ENCODE assay signal across 8 cellular contexts in the genomic region with DNA sequence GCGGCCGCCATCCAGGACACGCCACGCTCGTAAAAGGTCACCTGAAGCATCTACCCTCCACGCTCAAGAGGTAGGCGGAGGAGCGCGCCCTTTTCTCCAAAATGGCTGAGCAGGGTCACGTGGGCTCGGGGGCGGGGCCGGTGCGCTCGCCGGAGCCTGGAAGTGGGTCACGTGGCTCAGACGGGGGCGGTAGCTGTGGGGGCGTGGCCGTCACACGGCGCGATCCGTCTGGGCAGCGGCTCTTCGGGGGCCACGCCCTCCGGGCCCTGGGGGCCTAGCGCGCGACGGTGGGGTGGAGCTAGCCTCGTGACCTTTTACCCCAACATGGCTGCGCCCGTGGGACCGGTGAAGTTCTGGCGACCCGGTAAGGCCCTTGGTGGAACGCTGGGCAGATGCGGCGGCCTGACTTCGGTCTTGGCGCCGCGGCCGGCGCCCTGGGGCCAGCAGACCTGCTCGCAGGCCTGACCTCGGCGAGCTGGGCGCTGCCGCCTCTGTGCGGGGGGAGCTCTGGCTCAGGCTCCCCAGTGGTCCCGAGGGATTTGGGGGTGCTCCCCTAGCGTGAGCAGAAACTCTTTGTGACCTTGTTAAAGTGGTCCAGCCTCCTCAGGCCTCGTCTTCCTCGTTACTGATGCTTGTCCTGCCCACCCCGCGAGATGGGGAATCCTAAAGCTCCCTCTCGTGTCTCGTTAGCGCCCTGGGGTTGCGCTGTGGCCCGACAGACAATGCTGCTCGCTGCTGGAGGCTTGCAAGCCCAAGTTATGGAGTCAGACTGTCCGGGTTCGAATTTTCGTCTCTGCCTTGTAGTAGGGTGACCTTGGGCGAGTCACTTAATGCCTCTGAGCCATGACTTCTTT. TPM values are rescaled to one million over a fixed set of nuclear protein-coding genes. Genes with fewer than 3 reads are reported as not detected.
DNase-seq lines count a peak whose midpoint lies in the region; ATAC-seq and TF ChIP-seq lines count a peak whose summit lies in the region.

DHX35 (plus strand) TSS at position 301 of the 854 bp plus-strand sequence; CDS start at position 325, 24 bp downstream.

- peak within 1 kb of the TSS; percentile 86 for H3K27ac ChIP-seq in cingulate gyrus (ENCODE audit: low read depth, low read length)
- H3K27ac ChIP-seq in layer of hippocampus (ENCODE audit: low read depth, low read length) = peak within 1 kb of the TSS; percentile 79

- POLR2A ChIA-PET in BJ (lab: Charles Lee) = no interaction called here

- DNase-seq in BJ (ENCODE audit: low read depth) (peak; percentile 73), GM19238 (ENCODE audit: insufficient read length, low spot score) (peak; percentile 97), NCI-H524 (lab: John Stamatoyannopoulos, UW) (peak; percentile 97 to 98)
- peak; percentile 97 to 98 for DNase-seq in activated CD4-positive, alpha-beta T cell treated with anti-CD3 and anti-CD28 coated beads for 4 hours
- DNase-seq in stimulated activated CD4-positive, alpha-beta T cell treated with anti-CD3 and anti-CD28 coated beads, Interleukin-1b, Interleukin-23, amount 100 ng/mL, for 4 hours (ENCODE audit: low read depth in 2 of 2) = peak; percentile 98 to 99

- ATAC-seq in HG03442 (IDR thresholded peaks at IDR 0.05; ENCODE audit: unreplicated experiment) = peak; percentile 94

- peak; percentile 49 for TF ChIP-seq CTCF in BJ (IDR thresholded peaks at IDR 0.05; ENCODE audit: insufficient read depth, low read depth, low read length)

- H3K4me3 ChIP-seq in BJ (ENCODE audit: low read depth, low read length) = peak within 1 kb of the TSS; percentile 87

- CTCF ChIA-PET in BJ (lab: Yijun Ruan, JAX) = interaction anchor here (0.8 to 3.0 kb wide), 11 partner anchors 11 to 88 kb away, joined by 3 to 11 read pairs (median 3); partner anchors contain the start of gene FAM83D

- H3K27me3 ChIP-seq in BJ (ENCODE audit: control insufficient read depth, insufficient read depth, low read length) (no peaks in the 10 kb centered on the region), layer of hippocampus (ENCODE audit: control insufficient read depth, insufficient read depth, low read length) (no peaks in the 10 kb centered on the region)

- H3K36me3 ChIP-seq in BJ (ENCODE audit: control insufficient read depth, insufficient read depth, low read length) = no peaks in the 10 kb centered on the region

RNA-seq across cellular contexts. Expression of gene DHX35, which starts in this region (rescaled TPM):
- 12.1 and 14.5 TPM in 2 replicates for polyA plus RNA-seq in BJ (2011; rRNA removed)
- 4.9 and 8.2 TPM in 2 replicates for polyA minus RNA-seq in BJ (2011; rRNA and poly(A)+ RNA removed)

Comparison
In these comparisons a context has a peak if more than half of its experiments do, and no peak if none do; other contexts are left out.
1. Peak in every context shown above with its lines: DNase-seq, ATAC-seq, H3K4me3 ChIP-seq and H3K27ac ChIP-seq.